ENCODE assay signal across 17 cellular contexts in genomic region chr2:172090044-172090946, GRCh38. TPM values are rescaled to one million over a fixed set of nuclear protein-coding genes. Genes with fewer than 3 reads are reported as not detected.
DNase-seq lines count a peak whose midpoint lies in the region; ATAC-seq and TF ChIP-seq lines count a peak whose summit lies in the region.
"Had no signal": no experiment of that assay in that cellular context is flagged by ENCODE, and none has a peak within 500 bp of the region (broad histone marks: within the 10 kb centered on the region; RNA-seq: fewer than 3 reads in every experiment).

No MANE protein-coding gene starts in this region.

- H3K36me3 ChIP-seq in endodermal cell (ENCODE audit: control insufficient read depth, insufficient read depth, low read length) (no peaks in the 10 kb centered on the region), osteoblast (ENCODE audit: insufficient read depth, low read length) (peaks cover 3% of the 10 kb centered on the region), gastroesophageal sphincter (no peaks in the 10 kb centered on the region)
- H3K36me3 ChIP-seq: BLaER1, prostate gland, WERI-Rb-1 had no signal

- TF ChIP-seq CTCF in GM13977 (IDR thresholded peaks at IDR 0.05; ENCODE audit: extremely low read depth, insufficient read depth, missing control alignments) (no peak), endodermal cell (conservative IDR thresholded peaks at IDR 0.05) (peak; percentile 20), osteoblast (IDR thresholded peaks at IDR 0.05; ENCODE audit: extremely low read depth, low read depth, low read length) (no peak), gastroesophageal sphincter (IDR thresholded peaks at IDR 0.05) (no peak)

- no peaks in the 10 kb centered on the region for H4K20me1 ChIP-seq in osteoblast (ENCODE audit: insufficient read depth, low read length)

- H3K4me3 ChIP-seq in endodermal cell (ENCODE audit: low read length), result no peak overlapping the region
- no peak overlapping the region for H3K4me3 ChIP-seq in osteoblast (ENCODE audit: insufficient read depth, low read length)
- peak overlapping the region in 1 of 2 donors; percentile 10 for H3K4me3 ChIP-seq in gastroesophageal sphincter
- H3K4me3 ChIP-seq: BLaER1, prostate gland had no signal

- ATAC-seq in gastroesophageal sphincter, result no peak
- ATAC-seq: left colon had no signal

- H3K9me3 Mint-ChIP-seq in endodermal cell, result no peaks in the 10 kb centered on the region

- H3K27me3 ChIP-seq in endodermal cell (ENCODE audit: control insufficient read depth, insufficient read depth, low read length, poor library complexity, severe bottlenecking) (peaks cover 100% of the 10 kb centered on the region), osteoblast (ENCODE audit: insufficient read depth, low read length) (peaks cover 53% of the 10 kb centered on the region), gastroesophageal sphincter (peaks cover 100% of the 10 kb centered on the region)

- in situ Hi-C loops in GM13977 (cut with MboI; ENCODE audit: low pct_unique_long_range_greater_than_20kb, low sequenced_read_pairs, unreplicated experiment) (loop anchor here (25.0 kb wide), 1 partner anchor 278 kb away; no protein-coding TSS in a partner anchor), G401 (cut with HindIII; ENCODE audit: low sequenced_read_pairs) (no loop called here)

- no peak overlapping the region for H2AFZ ChIP-seq in osteoblast (ENCODE audit: low read length)

- H3K4me1 ChIP-seq in endodermal cell (ENCODE audit: control insufficient read depth, insufficient read depth, low read length) (peaks cover 3% of the 10 kb centered on the region), osteoblast (ENCODE audit: insufficient read depth, low read length) (peaks cover 18% of the 10 kb centered on the region), gastroesophageal sphincter (peaks cover 0 to 58% (median 32%) of the 10 kb centered on the region in 3 donors)

- TF ChIP-seq POLR2A in gastroesophageal sphincter (IDR thresholded peaks at IDR 0.05), result no peak

- H3K36me3 Mint-ChIP-seq in endodermal cell (ENCODE audit: low read depth), result no peaks in the 10 kb centered on the region

- DNase-seq in activated T-cell treated with anti-CD3 and anti-CD28 coated beads, Interleukin-2, amount 50 U/mL, for 1 hour, result peak; percentile 34
- DNase-seq in activated T-cell treated with anti-CD3 and anti-CD28 coated beads for 4 hours (no peak), GM13977 (ENCODE audit: low spot score) (peak; percentile 31), endodermal cell (peak; percentile 81), osteoblast (ENCODE audit: insufficient read length, low spot score, missing footprints) (peak; percentile 80), NCI-H774 (lab: John Stamatoyannopoulos, UW) (no peak), G401 (ENCODE audit: low spot score) (no peak)
- DNase-seq: anterior cingulate cortex; DMS79; left colon; NCI-H1092; stimulated activated CD4-positive, alpha-beta T cell treated with anti-CD3 and anti-CD28 coated beads, Interleukin-12 subunit alpha, Interleukin-12 subunit beta, amount 100 ng/mL, for 4 hours; WERI-Rb-1 had no signal

- H3K9ac ChIP-seq in endodermal cell (ENCODE audit: extremely low read depth, low read length, poor library complexity, severe bottlenecking), result no peak overlapping the region
- H3K9ac ChIP-seq: BLaER1 had no signal

- no peak overlapping the region for H3K4me2 ChIP-seq in osteoblast (ENCODE audit: insufficient read depth, low read length)
- H3K4me2 ChIP-seq: BLaER1 had no signal

- no peak overlapping the region for H3K4me3 Mint-ChIP-seq in endodermal cell

- H3K9me3 ChIP-seq in endodermal cell (ENCODE audit: control insufficient read depth, low read length) (no peaks in the 10 kb centered on the region), osteoblast (ENCODE audit: low read depth, low read length) (no peaks in the 10 kb centered on the region), gastroesophageal sphincter (no peaks in the 10 kb centered on the region)
- H3K9me3 ChIP-seq: prostate gland had no signal

- H3K79me2 ChIP-seq in osteoblast (ENCODE audit: insufficient read depth, low read length), result peaks cover 17% of the 10 kb centered on the region

- peaks cover 100% of the 10 kb centered on the region for H3K27me3 Mint-ChIP-seq in endodermal cell (ENCODE audit: insufficient read depth)

- no peak overlapping the region for H3K27ac Mint-ChIP-seq in endodermal cell

- 3 to 4% methylated on average over 10 to 39 of the region's 39 CpGs for WGBS in endodermal cell (ENCODE audit: insufficient coverage in 1 of 2, insufficient read length in 1 of 2), 2 experiments
- 20% methylated on average over 1 of the region's 39 CpGs; no CpG with 5 or more reads in 1 of the 2 donors for WGBS in gastroesophageal sphincter (ENCODE audit: low coverage in 1 of 2), 2 donors

- H3K4me1 Mint-ChIP-seq in endodermal cell, result peaks cover 39% of the 10 kb centered on the region

- TF ChIP-seq EP300 in gastroesophageal sphincter (IDR thresholded peaks at IDR 0.05), result no peak

- H3K27ac ChIP-seq in endodermal cell (ENCODE audit: low read depth, low read length) (no peak overlapping the region), osteoblast (ENCODE audit: low read depth, low read length) (no peak overlapping the region), gastroesophageal sphincter (peak overlapping the region in 1 of 4 donors; percentile 9)
- H3K27ac ChIP-seq: BLaER1, prostate gland, WERI-Rb-1 had no signal

RNA-seq across cellular contexts. Expression of gene DLX1, which starts 5.0 kb away (rescaled TPM):
- total RNA-seq in endodermal cell, result not detected
- 10.5 TPM for polyA plus RNA-seq in endodermal cell (2013, experiment 1 of 2)
- polyA plus RNA-seq in endodermal cell (2013, experiment 2 of 2), result 14.9 TPM
- total RNA-seq in osteoblast, result 1.8 and 2.4 TPM in 2 replicates
- under 1 TPM in 1 of 4 donors, not detected in 3; 0.40 TPM for total RNA-seq in gastroesophageal sphincter
- total RNA-seq in G401 (2014; rRNA removed; shearing (Covaris generic)), result 21.8 and 26.2 TPM in 2 replicates

RNA-seq across cellular contexts. Expression of gene DLX2, which starts 12.4 kb away (rescaled TPM):
- total RNA-seq in endodermal cell, result under 1 TPM in 1 of 2 donors, not detected in 1; 0.13 TPM
- 8.9 TPM for polyA plus RNA-seq in endodermal cell (2013, experiment 1 of 2)
- polyA plus RNA-seq in endodermal cell (2013, experiment 2 of 2), result 11.6 TPM
- total RNA-seq in osteoblast, result 0.36 and 0.59 TPM in 2 replicates
- not detected for total RNA-seq in gastroesophageal sphincter
- total RNA-seq in G401 (2014; rRNA removed; shearing (Covaris generic)), result 5.0 and 5.3 TPM in 2 replicates
- polyA plus RNA-seq: esophagus had no signal

Comparison
In these comparisons a context has a peak if more than half of its experiments do, and no peak if none do; other contexts are left out.
1. DNase-seq: peak in activated T-cell treated with anti-CD3 and anti-CD28 coated beads, Interleukin-2, amount 50 U/mL, for 1 hour (single experiment), GM13977 (single experiment), endodermal cell (single experiment) and osteoblast (single experiment); none in activated T-cell treated with anti-CD3 and anti-CD28 coated beads for 4 hours (single experiment), NCI-H774 (single experiment) and G401 (single experiment).